In genomic region chr17:62718420-62718819, GRCh38 we compare ENCODE assay signal across 13 cellular contexts.
A peak's percentile ranks its signal among the peaks of the same experiment; 100 is the strongest.
DNase-seq lines count a peak whose midpoint lies in the region; ATAC-seq and TF ChIP-seq lines count a peak whose summit lies in the region.
"Had no signal": no experiment of that assay in that cellular context is flagged by ENCODE, and none has a peak within 500 bp of the region (broad histone marks: within the 10 kb centered on the region; RNA-seq: fewer than 3 reads in every experiment).

No MANE protein-coding gene starts in this region.

- H3K36me3 Mint-ChIP-seq in CD8-positive, alpha-beta T cell: no peaks in the 10 kb centered on the region
- H3K36me3 Mint-ChIP-seq in T-helper 2 cell treated with Interferon-gamma antibody and Interleukin-4, amounts not matched to agents 5 μg/mL and 100 μg/mL, for 36 hours (ENCODE audit: low read depth): no peaks in the 10 kb centered on the region
- no peaks in the 10 kb centered on the region for H3K36me3 Mint-ChIP-seq in Calu3 (ENCODE audit: insufficient read depth, unreplicated experiment)

- no peak overlapping the region for H3K27ac ChIP-seq in CD8-positive, alpha-beta T cell (ENCODE audit: low read depth, low read length)
- no peak overlapping the region for H3K27ac ChIP-seq in Peyer's patch
- H3K27ac ChIP-seq: lower lobe of right lung had no signal

- POLR2A ChIA-PET in CD8-positive, alpha-beta T cell (lab: Charles Lee): no interaction called here

- H3K4me1 ChIP-seq in CD8-positive, alpha-beta T cell (ENCODE audit: insufficient read depth, low read length): no peaks in the 10 kb centered on the region
- no peaks in the 10 kb centered on the region for H3K4me1 ChIP-seq in Peyer's patch
- H3K4me1 ChIP-seq: lower lobe of right lung had no signal

- H3K36me3 ChIP-seq in CD8-positive, alpha-beta T cell (ENCODE audit: insufficient read depth, low read length): no peaks in the 10 kb centered on the region
- no peaks in the 10 kb centered on the region for H3K36me3 ChIP-seq in Peyer's patch
- H3K36me3 ChIP-seq: lower lobe of right lung had no signal

- ATAC-seq in CD8-positive, alpha-beta T cell: no peak
- ATAC-seq in HG03135 (IDR thresholded peaks at IDR 0.05; ENCODE audit: unreplicated experiment): no peak
- ATAC-seq: lower lobe of right lung had no signal

- no peak for TF ChIP-seq POLR2A in Peyer's patch (IDR thresholded peaks at IDR 0.05)

- H3K4me3 Mint-ChIP-seq in CD8-positive, alpha-beta T cell: no peak overlapping the region
- no peak overlapping the region for H3K4me3 Mint-ChIP-seq in T-helper 2 cell treated with Interferon-gamma antibody and Interleukin-4, amounts not matched to agents 5 μg/mL and 100 μg/mL, for 36 hours
- H3K4me3 Mint-ChIP-seq in Calu3 (ENCODE audit: low read depth, unreplicated experiment): no peak overlapping the region
- H3K4me3 Mint-ChIP-seq: T-helper 1 cell treated with Interleukin-12 subunit alpha and Interleukin-12 subunit beta and Interleukin-4 antibody, amounts not matched to agents 30 μg/mL and 1 μg/mL, for 36 hours had no signal

- peak overlapping the region; percentile 1 for H3K27ac Mint-ChIP-seq in CD8-positive, alpha-beta T cell
- no peak overlapping the region for H3K27ac Mint-ChIP-seq in T-helper 2 cell treated with Interferon-gamma antibody and Interleukin-4, amounts not matched to agents 5 μg/mL and 100 μg/mL, for 36 hours
- H3K27ac Mint-ChIP-seq in Calu3 (ENCODE audit: unreplicated experiment): no peak overlapping the region
- H3K27ac Mint-ChIP-seq: T-helper 1 cell treated with Interleukin-12 subunit alpha and Interleukin-12 subunit beta and Interleukin-4 antibody, amounts not matched to agents 30 μg/mL and 1 μg/mL, for 36 hours had no signal

- peaks cover 2% of the 10 kb centered on the region for H3K4me1 Mint-ChIP-seq in CD8-positive, alpha-beta T cell (ENCODE audit: low read depth)
- no peaks in the 10 kb centered on the region for H3K4me1 Mint-ChIP-seq in T-helper 2 cell treated with Interferon-gamma antibody and Interleukin-4, amounts not matched to agents 5 μg/mL and 100 μg/mL, for 36 hours (ENCODE audit: low read depth)
- peaks cover 7% of the 10 kb centered on the region for H3K4me1 Mint-ChIP-seq in Calu3 (ENCODE audit: low read depth, unreplicated experiment)

- no TSS peak for BruUV-seq in Calu3 (replicated peaks; lab: Mats Ljungman, UMichigan)

- H3K27me3 Mint-ChIP-seq in CD8-positive, alpha-beta T cell (ENCODE audit: low read depth): no peaks in the 10 kb centered on the region
- peaks cover 45% of the 10 kb centered on the region for H3K27me3 Mint-ChIP-seq in T-helper 2 cell treated with Interferon-gamma antibody and Interleukin-4, amounts not matched to agents 5 μg/mL and 100 μg/mL, for 36 hours (ENCODE audit: low read depth)
- peaks cover 14% of the 10 kb centered on the region for H3K27me3 Mint-ChIP-seq in Calu3 (ENCODE audit: unreplicated experiment)

- H3K9me3 Mint-ChIP-seq in CD8-positive, alpha-beta T cell: peaks cover 4% of the 10 kb centered on the region
- no peaks in the 10 kb centered on the region for H3K9me3 Mint-ChIP-seq in T-helper 2 cell treated with Interferon-gamma antibody and Interleukin-4, amounts not matched to agents 5 μg/mL and 100 μg/mL, for 36 hours
- no peaks in the 10 kb centered on the region for H3K9me3 Mint-ChIP-seq in Calu3 (ENCODE audit: low read depth, unreplicated experiment)
- H3K9me3 Mint-ChIP-seq: T-helper 1 cell treated with Interleukin-12 subunit alpha and Interleukin-12 subunit beta and Interleukin-4 antibody, amounts not matched to agents 30 μg/mL and 1 μg/mL, for 36 hours had no signal

- no peak for TF ChIP-seq CTCF in CD8-positive, alpha-beta T cell (IDR thresholded peaks at IDR 0.05)
- no peak for TF ChIP-seq CTCF in Calu3 (IDR thresholded peaks at IDR 0.05; ENCODE audit: unreplicated experiment)
- TF ChIP-seq CTCF in Peyer's patch (IDR thresholded peaks at IDR 0.05): no peak

- intact Hi-C loops in CD8-positive, alpha-beta T cell (cut with DNase I, micrococcal nuclease): no loop called here
- intact Hi-C loops in Calu3 (cut with micrococcal nuclease; ENCODE audit: unreplicated experiment): no loop called here

- CTCF ChIA-PET in CD8-positive, alpha-beta T cell (lab: Charles Lee): no interaction called here
- CTCF ChIA-PET in Calu3 (lab: Charles Lee): no interaction called here

- H3K27me3 ChIP-seq in CD8-positive, alpha-beta T cell (ENCODE audit: insufficient read depth, low read length): no peaks in the 10 kb centered on the region
- H3K27me3 ChIP-seq in Peyer's patch: no peaks in the 10 kb centered on the region

- DNase-seq in A172 (ENCODE audit: low spot score) (peak; percentile 69), glomerular visceral epithelial cell (ENCODE audit: extremely low spot score) (peak; percentile 82), Calu3 (no peak), activated gamma-delta T cell (lab: John Stamatoyannopoulos, UW) (no peak), Peyer's patch (no peak)
- no peak for DNase-seq in CD8-positive, alpha-beta T cell
- DNase-seq in T-helper 2 cell treated with Interferon-gamma antibody and Interleukin-4, amounts not matched to agents 5 μg/mL and 100 μg/mL, for 36 hours (ENCODE audit: low spot score): peak; percentile 57
- DNase-seq: Karpas-422, lower lobe of right lung, NCI-H1930, nucleus accumbens had no signal

- H3K4me3 ChIP-seq in CD8-positive, alpha-beta T cell (ENCODE audit: low read depth, low read length): no peak overlapping the region
- H3K4me3 ChIP-seq in Peyer's patch: no peak overlapping the region
- H3K4me3 ChIP-seq: lower lobe of right lung had no signal

- H3K9me3 ChIP-seq in CD8-positive, alpha-beta T cell (ENCODE audit: low read length): no peaks in the 10 kb centered on the region
- H3K9me3 ChIP-seq in Peyer's patch: no peaks in the 10 kb centered on the region
- H3K9me3 ChIP-seq: lower lobe of right lung had no signal

Comparison
In these comparisons a context has a peak if more than half of its experiments do, and no peak if none do; other contexts are left out.
1. DNase-seq: peak in A172 (single experiment), T-helper 2 cell treated with Interferon-gamma antibody and Interleukin-4, amounts not matched to agents 5 μg/mL and 100 μg/mL, for 36 hours (single experiment) and glomerular visceral epithelial cell (single experiment); none in CD8-positive, alpha-beta T cell (0 of 7), Calu3 (single experiment), activated gamma-delta T cell (single experiment) and Peyer's patch (0 of 3).